14 cellular contexts compared by ENCODE assay signal in the genomic region with DNA sequence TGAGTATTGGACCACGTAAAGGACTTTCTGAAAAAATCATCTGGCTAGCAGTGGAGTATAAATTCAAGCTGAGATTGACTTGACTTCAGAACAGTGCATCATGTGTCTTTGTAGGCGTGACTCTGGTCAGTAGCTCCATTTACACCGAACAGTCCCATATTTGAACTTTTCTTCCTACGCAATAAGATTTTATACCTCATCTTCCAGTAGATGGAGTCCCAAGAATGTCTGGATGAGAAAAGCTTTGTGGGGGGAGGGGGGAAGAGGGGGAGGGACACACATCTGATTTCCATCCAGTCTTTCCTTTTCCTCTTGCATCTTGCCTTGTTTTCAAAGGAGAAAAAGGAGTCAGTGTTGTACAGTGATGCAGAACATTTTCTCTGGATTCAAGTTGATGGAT.
A peak's percentile ranks its signal among the peaks of the same experiment; 100 is the strongest.
DNase-seq lines count a peak whose midpoint lies in the region; ATAC-seq and TF ChIP-seq lines count a peak whose summit lies in the region.
"Had no signal": no experiment of that assay in that cellular context is flagged by ENCODE, and none has a peak within 500 bp of the region (broad histone marks: within the 10 kb centered on the region; RNA-seq: fewer than 3 reads in every experiment).

No MANE protein-coding gene starts in this region.

- H2BK12ac ChIP-seq in H9 (ENCODE audit: insufficient read length, low read depth, low read length): no peak overlapping the region

- no peak overlapping the region for H2BK120ac ChIP-seq in H9 (ENCODE audit: low read depth, low read length, poor library complexity, severe bottlenecking)

- H3K27ac Mint-ChIP-seq in H9: no peak overlapping the region
- H3K27ac Mint-ChIP-seq in natural killer cell treated with Interleukin-12 subunit alpha and Interleukin-12 subunit beta and Interleukin-15 and Interleukin-18, amount 100 ng/mL, for 72 hours: no peak overlapping the region
- H3K27ac Mint-ChIP-seq: CD8-positive, alpha-beta T cell; GM23338 had no signal

- no peaks in the 10 kb centered on the region for H4K20me1 ChIP-seq in H9 (ENCODE audit: control insufficient read depth, insufficient read depth, insufficient read length)
- H4K20me1 ChIP-seq: BLaER1 had no signal

- H3K36me3 ChIP-seq in WERI-Rb-1: no peaks in the 10 kb centered on the region
- no peaks in the 10 kb centered on the region for H3K36me3 ChIP-seq in subcutaneous abdominal adipose tissue (ENCODE audit: control insufficient read depth in 5 of 5, insufficient read depth in 5 of 5, low read length in 5 of 5)
- no peaks in the 10 kb centered on the region for H3K36me3 ChIP-seq in MG63
- H3K36me3 ChIP-seq: BLaER1 had no signal

- no peak overlapping the region for H3K4me3 ChIP-seq in WERI-Rb-1 (ENCODE audit: low read depth, low read length)
- H3K4me3 ChIP-seq in subcutaneous abdominal adipose tissue (ENCODE audit: low read depth in 1 of 5, low read length in 5 of 5): no peak overlapping the region
- H3K4me3 ChIP-seq in MG63: no peak overlapping the region
- H3K4me3 ChIP-seq: BLaER1, GM23338 had no signal

- no peaks in the 10 kb centered on the region for H3K79me1 ChIP-seq in H9 (ENCODE audit: insufficient read depth, low read depth, low read length, poor library complexity, severe bottlenecking)

- DNase-seq in H9: no peak
- no peak for DNase-seq in WERI-Rb-1
- no peak for DNase-seq in MG63
- no peak for DNase-seq in H4 (ENCODE audit: low spot score)
- no peak for DNase-seq in natural killer cell treated with Interleukin-12 subunit alpha and Interleukin-12 subunit beta and Interleukin-15 and Interleukin-18, amount 100 ng/mL, for 72 hours (ENCODE audit: low spot score)
- DNase-seq: AML-193; CD8-positive, alpha-beta T cell; COR-L47; H7 had no signal

- H3K9me3 ChIP-seq in H9 (ENCODE audit: control insufficient read depth, low read depth, low read length): no peaks in the 10 kb centered on the region
- H3K9me3 ChIP-seq in WERI-Rb-1 (ENCODE audit: severe bottlenecking): no peaks in the 10 kb centered on the region
- H3K9me3 ChIP-seq in subcutaneous abdominal adipose tissue (ENCODE audit: control insufficient read depth in 5 of 5, low read length in 5 of 5): no peaks in the 10 kb centered on the region
- H3K9me3 ChIP-seq in MG63: no peaks in the 10 kb centered on the region
- H3K9me3 ChIP-seq: BLaER1 had no signal

- H3K4me3 Mint-ChIP-seq in H9: no peak overlapping the region
- no peak overlapping the region for H3K4me3 Mint-ChIP-seq in natural killer cell treated with Interleukin-12 subunit alpha and Interleukin-12 subunit beta and Interleukin-15 and Interleukin-18, amount 100 ng/mL, for 72 hours
- H3K4me3 Mint-ChIP-seq: CD8-positive, alpha-beta T cell; GM23338 had no signal

- no peak overlapping the region for H4K91ac ChIP-seq in H9 (ENCODE audit: insufficient read length, low read depth, low read length)

- H2BK15ac ChIP-seq in H9 (ENCODE audit: low read depth, low read length): no peak overlapping the region

- no peak overlapping the region for H3K56ac ChIP-seq in H9 (ENCODE audit: insufficient read length, low read depth, low read length)

- no peak overlapping the region for H4K8ac ChIP-seq in H9 (replicated peaks; ENCODE audit: insufficient read length, low read depth, low read length)

- no peak overlapping the region for H2BK5ac ChIP-seq in H9 (ENCODE audit: insufficient read length, low read length)

- H3K4ac ChIP-seq in H9 (ENCODE audit: low read depth, low read length): no peak overlapping the region

- H3T11ph ChIP-seq in H9 (ENCODE audit: low read length): no peak overlapping the region

- H2AFZ ChIP-seq in H9 (ENCODE audit: low read length): no peak overlapping the region
- H2AFZ ChIP-seq: GM23338 had no signal

- H3K27me3 Mint-ChIP-seq in H9 (ENCODE audit: low read depth): no peaks in the 10 kb centered on the region
- peaks cover 4 to 25% of the 10 kb centered on the region in 2 donors for H3K27me3 Mint-ChIP-seq in natural killer cell treated with Interleukin-12 subunit alpha and Interleukin-12 subunit beta and Interleukin-15 and Interleukin-18, amount 100 ng/mL, for 72 hours

- WGBS in H9 (ENCODE audit: extremely low coverage, insufficient read length, low lambda C conversion rate): no CpG with 5 or more reads among the region's 4 CpGs

- no peaks in the 10 kb centered on the region for H3K23me2 ChIP-seq in H9 (ENCODE audit: insufficient read length, low read depth, low read length, poor library complexity, severe bottlenecking)

- no peak for ATAC-seq in GM19467 (IDR thresholded peaks at IDR 0.05; ENCODE audit: unreplicated experiment)
- no peak for ATAC-seq in natural killer cell treated with Interleukin-12 subunit alpha and Interleukin-12 subunit beta and Interleukin-15 and Interleukin-18, amount 100 ng/mL, for 72 hours
- ATAC-seq: CD8-positive, alpha-beta T cell; GM23338 had no signal

- no peaks in the 10 kb centered on the region; a peak in 1 of 7 replicates for H3K36me3 Mint-ChIP-seq in H9 (ENCODE audit: insufficient read depth in 1 of 3, low read depth in 3 of 3)
- H3K36me3 Mint-ChIP-seq in natural killer cell treated with Interleukin-12 subunit alpha and Interleukin-12 subunit beta and Interleukin-15 and Interleukin-18, amount 100 ng/mL, for 72 hours: no peaks in the 10 kb centered on the region
- H3K36me3 Mint-ChIP-seq: CD8-positive, alpha-beta T cell had no signal

- 0 out of 2 replicates have a peak, but pooled peaks cover 1% of the 10 kb centered on the region for H3K79me2 ChIP-seq in H9 (ENCODE audit: insufficient read depth, low read length)

- no peak overlapping the region for H3K18ac ChIP-seq in H9 (ENCODE audit: insufficient read length, low read depth, low read length)

- H3K9me3 Mint-ChIP-seq in H9: no peaks in the 10 kb centered on the region; a peak in 1 of 5 replicates
- H3K9me3 Mint-ChIP-seq in natural killer cell treated with Interleukin-12 subunit alpha and Interleukin-12 subunit beta and Interleukin-15 and Interleukin-18, amount 100 ng/mL, for 72 hours: peaks cover 3% of the 10 kb centered on the region
- H3K9me3 Mint-ChIP-seq: CD8-positive, alpha-beta T cell; GM23338 had no signal

- no peak overlapping the region for H3K4me2 ChIP-seq in H9 (ENCODE audit: insufficient read depth, insufficient read length, low read length)
- H3K4me2 ChIP-seq: BLaER1, GM23338 had no signal

- H3K4me1 Mint-ChIP-seq in H9: peaks cover 12 to 14% of the 10 kb centered on the region in 2 experiments
- H3K4me1 Mint-ChIP-seq in natural killer cell treated with Interleukin-12 subunit alpha and Interleukin-12 subunit beta and Interleukin-15 and Interleukin-18, amount 100 ng/mL, for 72 hours (ENCODE audit: low read depth in 2 of 2): no peaks in the 10 kb centered on the region

- H3K27me3 ChIP-seq in H9 (ENCODE audit: insufficient read depth, low read length): no peaks in the 10 kb centered on the region
- H3K27me3 ChIP-seq in WERI-Rb-1 (ENCODE audit: insufficient read depth, low read depth, severe bottlenecking): no peaks in the 10 kb centered on the region
- H3K27me3 ChIP-seq in subcutaneous abdominal adipose tissue (ENCODE audit: control insufficient read depth in 5 of 5, insufficient read depth in 4 of 5, low read length in 5 of 5): no peaks in the 10 kb centered on the region
- H3K27me3 ChIP-seq in MG63: no peaks in the 10 kb centered on the region
- H3K27me3 ChIP-seq: BLaER1 had no signal

- H2BK20ac ChIP-seq in H9 (ENCODE audit: low read depth, low read length, poor library complexity, severe bottlenecking): peak overlapping the region; percentile 60

- TF ChIP-seq CTCF in C4-2B (conservative IDR thresholded peaks at IDR 0.05) (peak; percentile 12; the same call in 1 of the 2 replicates), H9 (conservative IDR thresholded peaks at IDR 0.05) (no peak), WERI-Rb-1 (IDR thresholded peaks at IDR 0.05; ENCODE audit: low read depth, low read length) (0 out of 2 replicates have a peak, but pooled peaks have one; percentile 13)

- no peak overlapping the region for H3K9ac ChIP-seq in H9 (ENCODE audit: extremely low read depth, insufficient read length, low read length)
- H3K9ac ChIP-seq in subcutaneous abdominal adipose tissue (ENCODE audit: low read length in 5 of 5): no peak overlapping the region
- H3K9ac ChIP-seq: BLaER1 had no signal

- H3K23ac ChIP-seq in H9 (ENCODE audit: insufficient read length, low read depth, low read length): no peak overlapping the region

- no peak overlapping the region for H2AK5ac ChIP-seq in H9 (ENCODE audit: insufficient read length, low read length)

- H3K4me1 ChIP-seq in H9 (ENCODE audit: insufficient read depth, low read length): peaks cover 4% of the 10 kb centered on the region; the same call in 1 of the 2 replicates
- peaks cover 1 to 61% (median 25%) of the 10 kb centered on the region in 5 donors for H3K4me1 ChIP-seq in subcutaneous abdominal adipose tissue (ENCODE audit: control insufficient read depth in 5 of 5, insufficient read depth in 5 of 5, low read length in 5 of 5)
- H3K4me1 ChIP-seq: BLaER1 had no signal

- no peak overlapping the region for H4K5ac ChIP-seq in H9 (ENCODE audit: insufficient read length, low read depth, low read length)

- H3K27ac ChIP-seq in C4-2B: no peak overlapping the region
- H3K27ac ChIP-seq in H9 (ENCODE audit: insufficient read length, low read depth, low read length): no peak overlapping the region
- no peak overlapping the region for H3K27ac ChIP-seq in WERI-Rb-1
- H3K27ac ChIP-seq in subcutaneous abdominal adipose tissue (ENCODE audit: low read depth, low read length): peak overlapping the region; percentile 71
- H3K27ac ChIP-seq: BLaER1 had no signal

- no peak overlapping the region for H3K14ac ChIP-seq in H9 (ENCODE audit: insufficient read depth, low read length)
